29 cellular contexts compared by ENCODE assay signal in the genomic region with DNA sequence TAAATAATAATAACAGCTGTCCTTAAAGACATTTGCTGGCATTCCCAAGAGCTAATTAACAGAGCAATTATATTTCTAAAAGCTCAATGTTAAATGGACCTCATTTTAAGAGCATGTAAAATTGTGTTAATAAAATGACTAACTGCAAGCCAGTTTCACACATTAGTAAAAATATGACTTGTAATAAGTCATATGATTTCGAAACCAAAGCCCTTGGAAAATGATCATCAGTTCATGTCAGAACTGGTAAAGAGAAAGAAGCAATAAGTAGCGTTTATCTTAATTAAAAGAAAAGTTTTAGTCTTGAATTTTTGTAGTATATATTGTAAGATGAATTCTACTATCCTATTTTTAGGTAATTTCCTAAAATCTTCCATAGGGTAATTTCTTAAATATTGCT.
"Had no signal": no experiment of that assay in that cellular context is flagged by ENCODE, and none has a peak within 500 bp of the region (broad histone marks: within the 10 kb centered on the region; RNA-seq: fewer than 3 reads in every experiment).

No MANE protein-coding gene starts in this region.

- H3K36me3 ChIP-seq: neural progenitor cell, ovary, right lobe of liver, sigmoid colon, suprapubic skin, tibial artery, upper lobe of left lung, vagina had no signal

- H3K27ac ChIP-seq: neural progenitor cell, ovary, parathyroid adenoma, psoas muscle, right lobe of liver, sigmoid colon, suprapubic skin, testis, tibial artery, upper lobe of left lung, vagina had no signal

- H3K27me3 ChIP-seq: neural progenitor cell, ovary, right lobe of liver, sigmoid colon, suprapubic skin, testis, tibial artery, upper lobe of left lung, vagina had no signal

- H3K9me3 Mint-ChIP-seq: nephron; stimulated activated naive CD8-positive, alpha-beta T cell treated with anti-CD3 and anti-CD28 coated beads, Interleukin-15, amount 100 ng/mL, for 72 hours had no signal

- H3K27ac Mint-ChIP-seq: natural killer cell; nephron; neural progenitor cell; progenitor cell of endocrine pancreas; stimulated activated memory B cell treated with anti-CD40 and anti-IgM and Interleukin-4, amounts not matched to agents 10 μg/mL and 1 μg/mL and 100 μg/mL, for 72 hours; stimulated activated naive CD8-positive, alpha-beta T cell treated with anti-CD3 and anti-CD28 coated beads, Interleukin-15, amount 100 ng/mL, for 72 hours had no signal

- H3K4me1 ChIP-seq: neural progenitor cell, parathyroid adenoma, psoas muscle, right lobe of liver, sigmoid colon, suprapubic skin, testis, tibial artery, upper lobe of left lung, vagina had no signal

- H3K9me3 ChIP-seq: ovary, psoas muscle, right lobe of liver, sigmoid colon, suprapubic skin, testis, tibial artery, upper lobe of left lung, vagina had no signal

- H3K4me1 Mint-ChIP-seq: natural killer cell; stimulated activated memory B cell treated with anti-CD40 and anti-IgM and Interleukin-4, amounts not matched to agents 10 μg/mL and 1 μg/mL and 100 μg/mL, for 72 hours; stimulated activated naive CD8-positive, alpha-beta T cell treated with anti-CD3 and anti-CD28 coated beads, Interleukin-15, amount 100 ng/mL, for 72 hours had no signal

- DNase-seq: natural killer cell; occipital lobe; ovary; posterior cingulate gyrus; psoas muscle; right cardiac atrium; right lobe of liver; sigmoid colon; stimulated activated CD4-positive, alpha-beta T cell treated with anti-CD3 and anti-CD28 coated beads, Interleukin-15, amount 100 ng/mL, for 24 hours; stimulated activated CD4-positive, alpha-beta T cell treated with anti-CD3 and anti-CD28 coated beads, Interleukin-2, amount 100 ng/mL, for 24 hours; stimulated activated CD4-positive, alpha-beta T cell treated with anti-CD3 and anti-CD28 coated beads, Interleukin-2, amount 100 ng/mL, for 48 hours; stimulated activated CD4-positive, alpha-beta T cell treated with anti-CD3 and anti-CD28 coated beads, Interleukin-4, amount 100 ng/mL, for 24 hours; stimulated activated naive CD4-positive, alpha-beta T cell; stimulated activated naive CD8-positive, alpha-beta T cell treated with anti-CD3 and anti-CD28 coated beads, Interleukin-15, amount 100 ng/mL, for 72 hours; stimulated activated naive CD8-positive, alpha-beta T cell treated with anti-CD3 and anti-CD28 coated beads, Interleukin-15, Interleukin-2, amounts not matched to agents 100 U/mL and 50 U/mL, for 24 hours; substantia nigra; testis; tibial artery; trophoblast cell; upper lobe of left lung had no signal

- FAIRE-seq: small intestine, urothelium cell line had no signal

- H3K4me3 ChIP-seq: neural progenitor cell, ovary, psoas muscle, right lobe of liver, sigmoid colon, suprapubic skin, testis, tibial artery, upper lobe of left lung, vagina had no signal

- H3K4me3 Mint-ChIP-seq: natural killer cell; nephron; neural progenitor cell; stimulated activated memory B cell treated with anti-CD40 and anti-IgM and Interleukin-4, amounts not matched to agents 10 μg/mL and 1 μg/mL and 100 μg/mL, for 72 hours; stimulated activated naive CD8-positive, alpha-beta T cell treated with anti-CD3 and anti-CD28 coated beads, Interleukin-15, amount 100 ng/mL, for 72 hours had no signal

- H3K27me3 Mint-ChIP-seq: progenitor cell of endocrine pancreas; stimulated activated memory B cell treated with anti-CD40 and anti-IgM and Interleukin-4, amounts not matched to agents 10 μg/mL and 1 μg/mL and 100 μg/mL, for 72 hours; stimulated activated naive CD8-positive, alpha-beta T cell treated with anti-CD3 and anti-CD28 coated beads, Interleukin-15, amount 100 ng/mL, for 72 hours had no signal

- H3K36me3 Mint-ChIP-seq: natural killer cell; neural progenitor cell; stimulated activated memory B cell treated with anti-CD40 and anti-IgM and Interleukin-4, amounts not matched to agents 10 μg/mL and 1 μg/mL and 100 μg/mL, for 72 hours had no signal
